16 cellular contexts compared by ENCODE assay signal in genomic region chr9:81397735-81398381, GRCh38.
DNase-seq lines count a peak whose midpoint lies in the region; ATAC-seq, FAIRE-seq and TF ChIP-seq lines count a peak whose summit lies in the region.
"Had no signal": no experiment of that assay in that cellular context is flagged by ENCODE, and none has a peak within 500 bp of the region (broad histone marks: within the 10 kb centered on the region; RNA-seq: fewer than 3 reads in every experiment).

No MANE protein-coding gene starts in this region.

- ATAC-seq in Right ventricle myocardium inferior: peak; percentile 30

- H3K27ac ChIP-seq in left ventricle myocardium inferior (replicated peaks) (no peak overlapping the region), endothelial cell of umbilical vein (ENCODE audit: insufficient read depth, low read depth, low read length) (no peak overlapping the region)

- CTCF ChIA-PET in HEK293T (lab: Yijun Ruan, JAX): interaction anchor here (0.7 kb wide), 2 partner anchors 66 to 1000 kb away, joined by 3 read pairs; no protein-coding TSS in a partner anchor
- CTCF ChIA-PET in endothelial cell of umbilical vein (lab: Charles Lee): interaction anchor here (1.2 kb wide), 1 partner anchor 12 kb away, joined by 3 read pairs; no protein-coding TSS in a partner anchor

- POLR2A ChIA-PET in HEK293T (lab: Yijun Ruan, JAX) (interaction anchor here (0.7 to 1.0 kb wide), 2 partner anchors 24 to 293 kb away, joined by 3 to 4 read pairs; no protein-coding TSS in a partner anchor), endothelial cell of umbilical vein (lab: Charles Lee) (no interaction called here)

- FAIRE-seq in endothelial cell of umbilical vein (lab: Jason Lieb, UNC): peak; percentile 12
- FAIRE-seq: GM12892, RCC 7860 had no signal

- H3K36me3 ChIP-seq in left ventricle myocardium inferior: no peaks in the 10 kb centered on the region
- H3K36me3 ChIP-seq in endothelial cell of umbilical vein (ENCODE audit: control insufficient read depth in 2 of 2, extremely low read depth in 1 of 2, insufficient read depth in 2 of 2, low read length in 2 of 2): no peaks in the 10 kb centered on the region

- peak overlapping the region; percentile 51 for H2AFZ ChIP-seq in endothelial cell of umbilical vein (ENCODE audit: low read depth, low read length)

- dilution Hi-C loops in endothelial cell of umbilical vein (cut with MboI; ENCODE audit: extremely low pct_ligation_motif_present, low sequenced_read_pairs): no loop called here

- no peak overlapping the region for H3K9ac ChIP-seq in endothelial cell of umbilical vein (replicated peaks; ENCODE audit: extremely low read depth, insufficient read depth, low read length)

- no peaks in the 10 kb centered on the region for H3K79me2 ChIP-seq in endothelial cell of umbilical vein (ENCODE audit: control insufficient read depth, insufficient read depth, low read length)

- H4K20me1 ChIP-seq in endothelial cell of umbilical vein (replicated peaks; ENCODE audit: control insufficient read depth, extremely low read depth, insufficient read depth, low read length): no peaks in the 10 kb centered on the region

- no peak overlapping the region for H3K4me3 ChIP-seq in left ventricle myocardium inferior
- no peak overlapping the region for H3K4me3 ChIP-seq in endothelial cell of umbilical vein (replicated peaks in 1 of 3; ENCODE audit: insufficient read depth in 1 of 3, low read depth in 1 of 3, low read length in 3 of 3)

- H3K27me3 ChIP-seq in left ventricle myocardium inferior (ENCODE audit: low read depth) (no peaks in the 10 kb centered on the region), endothelial cell of umbilical vein (ENCODE audit: control insufficient read depth in 2 of 2, insufficient read depth in 2 of 2, low read length in 2 of 2) (no peaks in the 10 kb centered on the region)

- H3K4me1 ChIP-seq in left ventricle myocardium inferior (peaks cover 26% of the 10 kb centered on the region), endothelial cell of umbilical vein (ENCODE audit: control insufficient read depth, extremely low read depth, insufficient read depth, low read length) (no peaks in the 10 kb centered on the region)
- H3K4me1 ChIP-seq: Caco-2 had no signal

- intact Hi-C loops in Right ventricle myocardium inferior (cut with DNase I): loop anchor here (10.0 kb wide), 1 partner anchor 127 kb away; no protein-coding TSS in a partner anchor
- intact Hi-C loops in left ventricle myocardium inferior (cut with micrococcal nuclease): no loop called here
- intact Hi-C loops in endothelial cell of umbilical vein (cut with micrococcal nuclease): no loop called here

- BruUV-seq in endothelial cell of umbilical vein (replicated peaks; lab: Mats Ljungman, UMichigan): no TSS peak

- H3K4me2 ChIP-seq in endothelial cell of umbilical vein (ENCODE audit: insufficient read depth, low read length): no peak overlapping the region

- DNase-seq in Right ventricle myocardium inferior (ENCODE audit: missing footprints) (no peak), left ventricle myocardium inferior (no peak), HEK293T (ENCODE audit: extremely low spot score) (no peak), endothelial cell of umbilical vein (ENCODE audit: low read depth, low spot score) (no peak), C1 segment of cervical spinal cord (lab: John Stamatoyannopoulos, UW) (no peak), 8988T (no peak)
- no peak for DNase-seq in effector CD4-positive, alpha-beta T cell
- DNase-seq: Caco-2; CD4-positive, alpha-beta T cell; DMS 273 treated with DMSO at 0.1 percent for 48 hours; H7; Kasumi-1; NCI-H1694; NCI-H82 had no signal

- H3K9me1 ChIP-seq in endothelial cell of umbilical vein (replicated peaks; ENCODE audit: control insufficient read depth, extremely low read depth, insufficient read depth, low read length): no peaks in the 10 kb centered on the region

- H3K9me3 ChIP-seq in left ventricle myocardium inferior (replicated peaks) (no peaks in the 10 kb centered on the region), endothelial cell of umbilical vein (replicated peaks; ENCODE audit: control insufficient read depth, insufficient read depth, low read length) (no peaks in the 10 kb centered on the region)
- H3K9me3 ChIP-seq: Caco-2 had no signal

- no peak for TF ChIP-seq POLR2A in endothelial cell of umbilical vein (IDR thresholded peaks at IDR 0.05; ENCODE audit: low read depth, low read length)

- TF ChIP-seq CTCF in left ventricle myocardium inferior (IDR thresholded peaks at IDR 0.05; ENCODE audit: borderline replicate concordance) (no peak), endothelial cell of umbilical vein (IDR thresholded peaks at IDR 0.05; ENCODE audit: extremely low read depth in 1 of 2, insufficient read depth in 1 of 2, low read depth in 1 of 2, low read length in 2 of 2) (no peak)

TF ChIP-seq in HEK293T, 16 proteins besides CTCF, POLR2A, EP300 and RAD21:
- no peak for TF ChIP-seq FOXM1 (IDR thresholded peaks at IDR 0.05; ENCODE audit: borderline replicate concordance)
- peak; percentile 80 for TF ChIP-seq PKNOX1 (IDR thresholded peaks at IDR 0.05)

TF ChIP-seq in endothelial cell of umbilical vein, 7 proteins besides CTCF, POLR2A, EP300 and RAD21:
- no peak for TF ChIP-seq MAX (IDR thresholded peaks at IDR 0.05; ENCODE audit: insufficient read depth, insufficient read length)
- no peak for TF ChIP-seq MYC (IDR thresholded peaks at IDR 0.05; ENCODE audit: low read depth, low read length)
- no peak for TF ChIP-seq JUN (IDR thresholded peaks at IDR 0.05; ENCODE audit: borderline replicate concordance, insufficient read depth, insufficient read length, low read depth)
- TF ChIP-seq EZH2 (IDR thresholded peaks at IDR 0.05; ENCODE audit: borderline replicate concordance, low read depth, low read length, severe bottlenecking): no peak
- TF ChIP-seq GATA2 (IDR thresholded peaks at IDR 0.05; ENCODE audit: insufficient read depth, insufficient read length, low read depth, low read length): no peak
- no peak for TF ChIP-seq POLR2AphosphoS5 (IDR thresholded peaks at IDR 0.05; ENCODE audit: insufficient read depth, low read depth, low read length)
- no peak for TF ChIP-seq FOS (IDR thresholded peaks at IDR 0.05; ENCODE audit: borderline replicate concordance, insufficient read depth, low read length)
